ENCODE assay signal across 21 cellular contexts in genomic region chr16:54174750-54175149, GRCh38.
DNase-seq lines count a peak whose midpoint lies in the region; ATAC-seq and TF ChIP-seq lines count a peak whose summit lies in the region.
"Had no signal": no experiment of that assay in that cellular context is flagged by ENCODE, and none has a peak within 500 bp of the region (broad histone marks: within the 10 kb centered on the region; RNA-seq: fewer than 3 reads in every experiment).

No MANE protein-coding gene starts in this region.

- H3K9me3 Mint-ChIP-seq in progenitor cell of endocrine pancreas (ENCODE audit: low read depth), result no peaks in the 10 kb centered on the region
- H3K9me3 Mint-ChIP-seq: IgD-negative memory B cell had no signal

- TF ChIP-seq POLR2A in vagina (IDR thresholded peaks at IDR 0.05), result no peak

- no peaks in the 10 kb centered on the region for H3K27me3 Mint-ChIP-seq in progenitor cell of endocrine pancreas

- no peak overlapping the region for H3K4me3 ChIP-seq in vagina

- no peaks in the 10 kb centered on the region for H3K4me1 ChIP-seq in vagina

- peak; percentile 25 for ATAC-seq in left lobe of liver
- ATAC-seq: HCT116 had no signal

- no peak overlapping the region for H3K27ac ChIP-seq in vagina
- H3K27ac ChIP-seq: C4-2B had no signal

- H3K4me1 Mint-ChIP-seq in progenitor cell of endocrine pancreas (ENCODE audit: low read depth), result peaks cover 80% of the 10 kb centered on the region
- H3K4me1 Mint-ChIP-seq: CD8-positive, alpha-beta memory T cell had no signal

- no peaks in the 10 kb centered on the region for H3K27me3 ChIP-seq in vagina

- H3K27ac Mint-ChIP-seq in progenitor cell of endocrine pancreas, result peak overlapping the region; percentile 76
- H3K27ac Mint-ChIP-seq: CD8-positive, alpha-beta memory T cell; IgD-negative memory B cell had no signal

- no peak for TF ChIP-seq CTCF in progenitor cell of endocrine pancreas (IDR thresholded peaks at IDR 0.05; ENCODE audit: unreplicated experiment)
- TF ChIP-seq CTCF in vagina (IDR thresholded peaks at IDR 0.05), result no peak

- no peaks in the 10 kb centered on the region for H3K36me3 Mint-ChIP-seq in progenitor cell of endocrine pancreas (ENCODE audit: insufficient read depth)
- H3K36me3 Mint-ChIP-seq: CD8-positive, alpha-beta memory T cell; IgD-negative memory B cell had no signal

- intact Hi-C loops in vagina (cut with DNase I), result no loop called here

- no peaks in the 10 kb centered on the region for H3K9me3 ChIP-seq in vagina

- peak overlapping the region; percentile 32 for H3K4me3 Mint-ChIP-seq in progenitor cell of endocrine pancreas (ENCODE audit: low read depth)
- H3K4me3 Mint-ChIP-seq: CD8-positive, alpha-beta memory T cell; IgD-negative memory B cell had no signal

- H3K36me3 ChIP-seq in vagina, result no peaks in the 10 kb centered on the region

- DNase-seq in NCI-H1092 treated with DMSO at 0.1 percent for 48 hours (lab: John Stamatoyannopoulos, UW), result peak; percentile 59
- DNase-seq in NCI-H1092 (lab: John Stamatoyannopoulos, UW), result no peak
- peak; percentile 1 for DNase-seq in NCI-H69 (lab: John Stamatoyannopoulos, UW)
- no peak for DNase-seq in left lobe of liver (ENCODE audit: low spot score)
- DNase-seq in progenitor cell of endocrine pancreas (ENCODE audit: low spot score, unreplicated experiment), result no peak
- DNase-seq in vagina (ENCODE audit: extremely low spot score in 2 of 2), result no peak
- no peak for DNase-seq in NCI-H510A treated with DMSO at 0.1 percent for 48 hours (lab: John Stamatoyannopoulos, UW)
- DNase-seq: CD8-positive, alpha-beta memory T cell; EL; NCI-H1048; NCI-H1436 treated with DMSO at 0.1 percent for 48 hours; NCI-H2029; NCI-H2227 treated with DMSO at 0.1 percent for 48 hours; NCI-H510A; NCI-H774; NK-92 treated with Interleukin-12 subunit alpha and Interleukin-12 subunit beta, amount 100 ng/mL, for 24 hours; OCI-M1; Right ventricle myocardium superior had no signal

Comparison
In these comparisons a context has a peak if more than half of its experiments do, and no peak if none do; other contexts are left out.
1. DNase-seq: peak in NCI-H1092 treated with DMSO at 0.1 percent for 48 hours (single experiment) and NCI-H69 (single experiment); none in NCI-H1092 (single experiment), left lobe of liver (single experiment), progenitor cell of endocrine pancreas (single experiment), vagina (0 of 2) and NCI-H510A treated with DMSO at 0.1 percent for 48 hours (single experiment).